Comparison of ENCODE assay signal across 1 cellular context in genomic region chrX:132217203-132218073, GRCh38.
TF ChIP-seq lines count a peak whose summit lies in the region.

No MANE protein-coding gene starts in this region.

TF ChIP-seq in SK-N-SH, 30 proteins besides CTCF, POLR2A, EP300 and RAD21 (continued from another document):
- TF ChIP-seq, protein P1, sequence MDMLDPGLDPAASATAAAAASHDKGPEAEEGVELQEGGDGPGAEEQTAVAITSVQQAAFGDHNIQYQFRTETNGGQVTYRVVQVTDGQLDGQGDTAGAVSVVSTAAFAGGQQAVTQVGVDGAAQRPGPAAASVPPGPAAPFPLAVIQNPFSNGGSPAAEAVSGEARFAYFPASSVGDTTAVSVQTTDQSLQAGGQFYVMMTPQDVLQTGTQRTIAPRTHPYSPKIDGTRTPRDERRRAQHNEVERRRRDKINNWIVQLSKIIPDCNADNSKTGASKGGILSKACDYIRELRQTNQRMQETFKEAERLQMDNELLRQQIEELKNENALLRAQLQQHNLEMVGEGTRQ (IDR thresholded peaks at IDR 0.05; ENCODE audit: borderline replicate concordance, low read depth, low read length) = no peak
- TF ChIP-seq MXI1 (IDR thresholded peaks at IDR 0.05; ENCODE audit: low read depth, low read length) = 0 out of 2 replicates have a peak, but pooled peaks have one; percentile 18
- peak; percentile 64; the same call in 1 of the 2 replicates for TF ChIP-seq ELF1 (IDR thresholded peaks at IDR 0.05)
- peak; percentile 66 for TF ChIP-seq TAF1 (IDR thresholded peaks at IDR 0.05; ENCODE audit: borderline replicate concordance, low read depth, low read length)
- TF ChIP-seq NFIC (IDR thresholded peaks at IDR 0.05; ENCODE audit: borderline replicate concordance) = no peak
- no peak for TF ChIP-seq TEAD4 (IDR thresholded peaks at IDR 0.05; ENCODE audit: borderline replicate concordance, insufficient read depth)
- TF ChIP-seq TCF12 (IDR thresholded peaks at IDR 0.05) = no peak
- TF ChIP-seq SIN3A (IDR thresholded peaks at IDR 0.05; ENCODE audit: borderline replicate concordance, low read depth, low read length) = no peak
- no peak for TF ChIP-seq YY1 (IDR thresholded peaks at IDR 0.05; ENCODE audit: low read depth)
- no peak for TF ChIP-seq RFX5 (IDR thresholded peaks at IDR 0.05; ENCODE audit: low read length)
- no peak for TF ChIP-seq POLR2AphosphoS5 (IDR thresholded peaks at IDR 0.05; ENCODE audit: low read depth, low read length)
- TF ChIP-seq JUND (IDR thresholded peaks at IDR 0.05) = no peak
- TF ChIP-seq RXRA (IDR thresholded peaks at IDR 0.05; ENCODE audit: borderline replicate concordance, low read depth) = no peak
- 0 out of 2 replicates have a peak, but pooled peaks have one; percentile 5 for TF ChIP-seq FOXM1 (IDR thresholded peaks at IDR 0.05; ENCODE audit: low read depth)
- TF ChIP-seq, protein P2, sequence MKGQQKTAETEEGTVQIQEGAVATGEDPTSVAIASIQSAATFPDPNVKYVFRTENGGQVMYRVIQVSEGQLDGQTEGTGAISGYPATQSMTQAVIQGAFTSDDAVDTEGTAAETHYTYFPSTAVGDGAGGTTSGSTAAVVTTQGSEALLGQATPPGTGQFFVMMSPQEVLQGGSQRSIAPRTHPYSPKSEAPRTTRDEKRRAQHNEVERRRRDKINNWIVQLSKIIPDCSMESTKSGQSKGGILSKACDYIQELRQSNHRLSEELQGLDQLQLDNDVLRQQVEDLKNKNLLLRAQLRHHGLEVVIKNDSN (IDR thresholded peaks at IDR 0.05; ENCODE audit: borderline replicate concordance, low read depth) = no peak
- no peak for TF ChIP-seq NRF1 (IDR thresholded peaks at IDR 0.05; ENCODE audit: low read depth, low read length)
- peak; percentile 61; the same call in 1 of the 2 replicates for TF ChIP-seq GABPA (IDR thresholded peaks at IDR 0.05; ENCODE audit: low read depth)
- peak; percentile 66 for TF ChIP-seq MAX (IDR thresholded peaks at IDR 0.05; ENCODE audit: low read depth)
- no peak for TF ChIP-seq MEF2A (IDR thresholded peaks at IDR 0.05; ENCODE audit: borderline replicate concordance, low read depth)
- no peak for TF ChIP-seq FOSL2 (IDR thresholded peaks at IDR 0.05; ENCODE audit: borderline replicate concordance, low read depth)
- no peak for TF ChIP-seq CHD2 (IDR thresholded peaks at IDR 0.05; ENCODE audit: low read length, partially characterized antibody)
- TF ChIP-seq IRF3 (IDR thresholded peaks at IDR 0.05; ENCODE audit: low read depth, low read length) = no peak
- TF ChIP-seq, protein P3, sequence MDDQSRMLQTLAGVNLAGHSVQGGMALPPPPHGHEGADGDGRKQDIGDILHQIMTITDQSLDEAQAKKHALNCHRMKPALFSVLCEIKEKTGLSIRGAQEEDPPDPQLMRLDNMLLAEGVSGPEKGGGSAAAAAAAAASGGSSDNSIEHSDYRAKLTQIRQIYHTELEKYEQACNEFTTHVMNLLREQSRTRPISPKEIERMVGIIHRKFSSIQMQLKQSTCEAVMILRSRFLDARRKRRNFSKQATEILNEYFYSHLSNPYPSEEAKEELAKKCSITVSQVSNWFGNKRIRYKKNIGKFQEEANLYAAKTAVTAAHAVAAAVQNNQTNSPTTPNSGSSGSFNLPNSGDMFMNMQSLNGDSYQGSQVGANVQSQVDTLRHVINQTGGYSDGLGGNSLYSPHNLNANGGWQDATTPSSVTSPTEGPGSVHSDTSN (IDR thresholded peaks at IDR 0.05) = no peak
- TF ChIP-seq, protein P4, sequence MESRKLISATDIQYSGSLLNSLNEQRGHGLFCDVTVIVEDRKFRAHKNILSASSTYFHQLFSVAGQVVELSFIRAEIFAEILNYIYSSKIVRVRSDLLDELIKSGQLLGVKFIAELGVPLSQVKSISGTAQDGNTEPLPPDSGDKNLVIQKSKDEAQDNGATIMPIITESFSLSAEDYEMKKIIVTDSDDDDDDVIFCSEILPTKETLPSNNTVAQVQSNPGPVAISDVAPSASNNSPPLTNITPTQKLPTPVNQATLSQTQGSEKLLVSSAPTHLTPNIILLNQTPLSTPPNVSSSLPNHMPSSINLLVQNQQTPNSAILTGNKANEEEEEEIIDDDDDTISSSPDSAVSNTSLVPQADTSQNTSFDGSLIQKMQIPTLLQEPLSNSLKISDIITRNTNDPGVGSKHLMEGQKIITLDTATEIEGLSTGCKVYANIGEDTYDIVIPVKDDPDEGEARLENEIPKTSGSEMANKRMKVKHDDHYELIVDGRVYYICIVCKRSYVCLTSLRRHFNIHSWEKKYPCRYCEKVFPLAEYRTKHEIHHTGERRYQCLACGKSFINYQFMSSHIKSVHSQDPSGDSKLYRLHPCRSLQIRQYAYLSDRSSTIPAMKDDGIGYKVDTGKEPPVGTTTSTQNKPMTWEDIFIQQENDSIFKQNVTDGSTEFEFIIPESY (IDR thresholded peaks at IDR 0.05; ENCODE audit: borderline replicate concordance, low read depth) = no peak
- no peak for TF ChIP-seq GATA2 (CRISPR knock-in tag; IDR thresholded peaks at IDR 0.05)
- no peak for TF ChIP-seq FOXJ3 (CRISPR knock-in tag; IDR thresholded peaks at IDR 0.05)
- TF ChIP-seq SMC3 (IDR thresholded peaks at IDR 0.05; ENCODE audit: low read depth, low read length) = no peak
- TF ChIP-seq EZH2phosphoT487 (IDR thresholded peaks at IDR 0.05; ENCODE audit: borderline replicate concordance, low read depth) = no peak
